Comparison of ENCODE assay signal across 9 cellular contexts in genomic region chr2:68771211-68771721, GRCh38. TPM values are rescaled to one million over a fixed set of nuclear protein-coding genes. Genes with fewer than 3 reads are reported as not detected.
DNase-seq lines count a peak whose midpoint lies in the region; ATAC-seq and TF ChIP-seq lines count a peak whose summit lies in the region.
"Had no signal": no experiment of that assay in that cellular context is flagged by ENCODE, and none has a peak within 500 bp of the region (broad histone marks: within the 10 kb centered on the region; RNA-seq: fewer than 3 reads in every experiment).

No MANE protein-coding gene starts in this region.

- DNase-seq in HL-60 (ENCODE audit: low read depth in 1 of 2, low spot score in 1 of 2) (no peak), right cardiac atrium (peak in 1 of 3 donors; percentile 34), NCI-H748 treated with DMSO at 0.1 percent for 48 hours (lab: John Stamatoyannopoulos, UW) (no peak), 8988T (no peak)
- no peak for DNase-seq in activated T-helper 1 cell treated with anti-CD3 and anti-CD28 coated beads, Interleukin-12 subunit alpha, Interleukin-12 subunit beta, Interleukin-2, Interleukin-4 antibody, amounts not matched to agents 30 ng/mL and 10 ng/mL and 1 ng/mL, durations not matched to agents 14 hours and 24 hours and 36 hours (ENCODE audit: low spot score)
- DNase-seq: GM23248 had no signal

- H3K27ac ChIP-seq in HL-60 (replicated peaks): peak overlapping the region; percentile 87
- H3K27ac ChIP-seq in right cardiac atrium (ENCODE audit: low read length): peak overlapping the region; percentile 87
- H3K27ac ChIP-seq: GM23248 had no signal

- no peaks in the 10 kb centered on the region for H3K9me3 Mint-ChIP-seq in activated T-helper 1 cell treated with anti-CD3 and anti-CD28 coated beads, Interleukin-12 subunit alpha, Interleukin-12 subunit beta, Interleukin-2, Interleukin-4 antibody, amounts not matched to agents 30 ng/mL and 10 ng/mL and 1 ng/mL, durations not matched to agents 14 hours and 24 hours and 36 hours
- H3K9me3 Mint-ChIP-seq in stimulated activated naive CD8-positive, alpha-beta T cell treated with anti-CD3 and anti-CD28 coated beads, Interleukin-15, Interleukin-2, amounts not matched to agents 100 ng/mL and 50 ng/mL, for 24 hours: no peaks in the 10 kb centered on the region
- H3K9me3 Mint-ChIP-seq: brain had no signal

- peaks cover 40% of the 10 kb centered on the region for H3K36me3 Mint-ChIP-seq in activated T-helper 1 cell treated with anti-CD3 and anti-CD28 coated beads, Interleukin-12 subunit alpha, Interleukin-12 subunit beta, Interleukin-2, Interleukin-4 antibody, amounts not matched to agents 30 ng/mL and 10 ng/mL and 1 ng/mL, durations not matched to agents 14 hours and 24 hours and 36 hours (ENCODE audit: low read depth)
- peaks cover 25% of the 10 kb centered on the region for H3K36me3 Mint-ChIP-seq in stimulated activated naive CD8-positive, alpha-beta T cell treated with anti-CD3 and anti-CD28 coated beads, Interleukin-15, Interleukin-2, amounts not matched to agents 100 ng/mL and 50 ng/mL, for 24 hours (ENCODE audit: low read depth)
- H3K36me3 Mint-ChIP-seq: brain had no signal

- no peaks in the 10 kb centered on the region for H3K27me3 Mint-ChIP-seq in activated T-helper 1 cell treated with anti-CD3 and anti-CD28 coated beads, Interleukin-12 subunit alpha, Interleukin-12 subunit beta, Interleukin-2, Interleukin-4 antibody, amounts not matched to agents 30 ng/mL and 10 ng/mL and 1 ng/mL, durations not matched to agents 14 hours and 24 hours and 36 hours (ENCODE audit: insufficient read depth)
- H3K27me3 Mint-ChIP-seq in stimulated activated naive CD8-positive, alpha-beta T cell treated with anti-CD3 and anti-CD28 coated beads, Interleukin-15, Interleukin-2, amounts not matched to agents 100 ng/mL and 50 ng/mL, for 24 hours: no peaks in the 10 kb centered on the region
- H3K27me3 Mint-ChIP-seq: brain had no signal

- ATAC-seq in right cardiac atrium: peak; percentile 53 to 77
- no peak for ATAC-seq in GM19023 (IDR thresholded peaks at IDR 0.05; ENCODE audit: unreplicated experiment)

- H3K4me3 ChIP-seq in HL-60 (replicated peaks; ENCODE audit: insufficient read depth, low read length) (no peak overlapping the region), right cardiac atrium (ENCODE audit: low read length) (no peak overlapping the region)
- H3K4me3 ChIP-seq: GM23248 had no signal

- no peaks in the 10 kb centered on the region for H3K9me3 ChIP-seq in right cardiac atrium (ENCODE audit: control insufficient read depth, low read length)

- TF ChIP-seq CTCF in HL-60 (IDR thresholded peaks at IDR 0.05; ENCODE audit: insufficient read depth, low read length): no peak

- intact Hi-C loops in activated T-helper 1 cell treated with anti-CD3 and anti-CD28 coated beads, Interleukin-12 subunit alpha, Interleukin-12 subunit beta, Interleukin-2, Interleukin-4 antibody, amounts not matched to agents 30 ng/mL and 10 ng/mL and 1 ng/mL, durations not matched to agents 14 hours and 24 hours and 36 hours (cut with micrococcal nuclease): no loop called here
- intact Hi-C loops in right cardiac atrium (cut with DNase I): no loop called here

- 47% methylated on average over 3 of the region's 3 CpGs for WGBS in right cardiac atrium

- H3K27ac Mint-ChIP-seq in activated T-helper 1 cell treated with anti-CD3 and anti-CD28 coated beads, Interleukin-12 subunit alpha, Interleukin-12 subunit beta, Interleukin-2, Interleukin-4 antibody, amounts not matched to agents 30 ng/mL and 10 ng/mL and 1 ng/mL, durations not matched to agents 14 hours and 24 hours and 36 hours: peak overlapping the region; percentile 90
- peak overlapping the region; percentile 92 for H3K27ac Mint-ChIP-seq in stimulated activated naive CD8-positive, alpha-beta T cell treated with anti-CD3 and anti-CD28 coated beads, Interleukin-15, Interleukin-2, amounts not matched to agents 100 ng/mL and 50 ng/mL, for 24 hours
- H3K27ac Mint-ChIP-seq: brain had no signal

- peaks cover 14% of the 10 kb centered on the region for H3K4me1 ChIP-seq in right cardiac atrium (ENCODE audit: control insufficient read depth, insufficient read depth, low read length)

- peaks cover 99% of the 10 kb centered on the region for H3K4me1 Mint-ChIP-seq in activated T-helper 1 cell treated with anti-CD3 and anti-CD28 coated beads, Interleukin-12 subunit alpha, Interleukin-12 subunit beta, Interleukin-2, Interleukin-4 antibody, amounts not matched to agents 30 ng/mL and 10 ng/mL and 1 ng/mL, durations not matched to agents 14 hours and 24 hours and 36 hours (ENCODE audit: low read depth)
- peaks cover 97% of the 10 kb centered on the region for H3K4me1 Mint-ChIP-seq in stimulated activated naive CD8-positive, alpha-beta T cell treated with anti-CD3 and anti-CD28 coated beads, Interleukin-15, Interleukin-2, amounts not matched to agents 100 ng/mL and 50 ng/mL, for 24 hours (ENCODE audit: low read depth)

- H3K27me3 ChIP-seq in HL-60 (ENCODE audit: insufficient read depth, poor library complexity, severe bottlenecking) (no peaks in the 10 kb centered on the region), right cardiac atrium (ENCODE audit: control insufficient read depth, insufficient read depth) (no peaks in the 10 kb centered on the region)

- peak overlapping the region; percentile 51 for H3K4me3 Mint-ChIP-seq in activated T-helper 1 cell treated with anti-CD3 and anti-CD28 coated beads, Interleukin-12 subunit alpha, Interleukin-12 subunit beta, Interleukin-2, Interleukin-4 antibody, amounts not matched to agents 30 ng/mL and 10 ng/mL and 1 ng/mL, durations not matched to agents 14 hours and 24 hours and 36 hours
- H3K4me3 Mint-ChIP-seq in stimulated activated naive CD8-positive, alpha-beta T cell treated with anti-CD3 and anti-CD28 coated beads, Interleukin-15, Interleukin-2, amounts not matched to agents 100 ng/mL and 50 ng/mL, for 24 hours: peak overlapping the region; percentile 66
- H3K4me3 Mint-ChIP-seq: brain had no signal

RNA-seq across cellular contexts. Expression of gene ARHGAP25, which starts 36.7 kb away (rescaled TPM):
- 71.6 and 74.2 TPM in 2 replicates for total RNA-seq in activated T-helper 1 cell treated with anti-CD3 and anti-CD28 coated beads, Interleukin-12 subunit alpha, Interleukin-12 subunit beta, Interleukin-2, Interleukin-4 antibody, amounts not matched to agents 30 ng/mL and 10 ng/mL and 1 ng/mL, durations not matched to agents 14 hours and 24 hours and 36 hours
- 1 to 10 TPM; 7.8 to 9.7 (median 9.1) TPM for total RNA-seq in right cardiac atrium
- 5.9 TPM for polyA plus RNA-seq in right cardiac atrium
- total RNA-seq: GM23248 had no signal
- polyA plus RNA-seq: GM23248 had no signal
